8 cellular contexts compared by ENCODE assay signal in genomic region chr17:8248751-8249607, GRCh38. TPM values are rescaled to one million over a fixed set of nuclear protein-coding genes. Genes with fewer than 3 reads are reported as not detected.
A peak's percentile ranks its signal among the peaks of the same experiment; 100 is the strongest.
DNase-seq lines count a peak whose midpoint lies in the region; ATAC-seq and TF ChIP-seq lines count a peak whose summit lies in the region.

Gene PFAS, plus strand, starts transcription at chr17:8249289. Its CDS starts 4,649 bp downstream, at chr17:8253938.

- no peaks in the 10 kb centered on the region for H3K36me3 ChIP-seq in smooth muscle cell (ENCODE audit: low read depth)

- peak; percentile 36 for ATAC-seq in GM18520 (IDR thresholded peaks at IDR 0.05; ENCODE audit: unreplicated experiment)
- peak; percentile 40 for ATAC-seq in HG03159 (IDR thresholded peaks at IDR 0.05; ENCODE audit: unreplicated experiment)
- peak; percentile 47 for ATAC-seq in activated B cell treated with CpG ODN at 0.5 μM for 24 hours (ENCODE audit: low read depth)

- no peaks in the 10 kb centered on the region for H4K20me1 ChIP-seq in smooth muscle cell (ENCODE audit: low read depth)

- peaks cover 8% of the 10 kb centered on the region for H3K4me1 ChIP-seq in smooth muscle cell (ENCODE audit: low read depth)

- under 1% methylated on average over 58 of the region's 58 CpGs for WGBS in smooth muscle cell (ENCODE audit: low lambda C conversion rate)

- POLR2A ChIA-PET in activated B cell treated with CpG ODN at 0.5 μM for 24 hours (lab: Charles Lee) = interaction anchor here (0.6 to 7.4 kb wide), 38 partner anchors 11 to 919 kb away, joined by 3 to 413 read pairs (median 6); partner anchors contain the start of genes ALOXE3, AURKB, BORCS6 and CNTROB

- H3K4me1 Mint-ChIP-seq in activated B cell treated with CpG ODN at 0.5 μM for 24 hours (peaks cover 43% of the 10 kb centered on the region), immature natural killer cell (peaks cover 49 to 58% of the 10 kb centered on the region in 2 donors)

- peak within 1 kb of the TSS; percentile 99 for H3K27ac Mint-ChIP-seq in activated B cell treated with CpG ODN at 0.5 μM for 24 hours
- peak within 1 kb of the TSS; percentile 98 to 100 (median 99) for H3K27ac Mint-ChIP-seq in immature natural killer cell

- H3K9me3 Mint-ChIP-seq in activated B cell treated with CpG ODN at 0.5 μM for 24 hours (no peaks in the 10 kb centered on the region), immature natural killer cell (no peaks in the 10 kb centered on the region)

- H3K27me3 Mint-ChIP-seq in activated B cell treated with CpG ODN at 0.5 μM for 24 hours (no peaks in the 10 kb centered on the region), immature natural killer cell (ENCODE audit: low read depth in 3 of 3) (peaks cover 18 to 27% (median 27%) of the 10 kb centered on the region in 3 donors)

- H3K36me3 Mint-ChIP-seq in activated B cell treated with CpG ODN at 0.5 μM for 24 hours (ENCODE audit: low read depth) = peaks cover 40% of the 10 kb centered on the region
- peaks cover 0 to 8% (median 7%) of the 10 kb centered on the region in 3 donors for H3K36me3 Mint-ChIP-seq in immature natural killer cell

- H3K4me3 ChIP-seq in cardiac fibroblast (replicated peaks in 1 of 2; ENCODE audit: low read depth in 2 of 2, low read length in 2 of 2) = peak within 1 kb of the TSS; percentile 83 to 100
- peak within 1 kb of the TSS; percentile 64 for H3K4me3 ChIP-seq in smooth muscle cell

- no peaks in the 10 kb centered on the region for H3K27me3 ChIP-seq in smooth muscle cell (ENCODE audit: low read depth)

- H3K4me2 ChIP-seq in smooth muscle cell = peak within 1 kb of the TSS; percentile 98

- intact Hi-C loops in activated B cell treated with CpG ODN at 0.5 μM for 24 hours (cut with micrococcal nuclease) = loop anchor here (1.0 to 2.0 kb wide), 8 partner anchors 39 to 405 kb away; partner anchors contain the start of genes RANGRF, RPL26 and SLC25A35

- H3K4me3 Mint-ChIP-seq in activated B cell treated with CpG ODN at 0.5 μM for 24 hours (peak within 1 kb of the TSS; percentile 99), immature natural killer cell (peak within 1 kb of the TSS; percentile 97 to 100 (median 98))

- peaks cover 3% of the 10 kb centered on the region for H3F3A ChIP-seq in smooth muscle cell (ENCODE audit: low read depth)

- peak within 1 kb of the TSS; percentile 81 for H3K9ac ChIP-seq in smooth muscle cell (ENCODE audit: low read depth)

- H3K27ac ChIP-seq in smooth muscle cell (ENCODE audit: low read depth) = peak within 1 kb of the TSS; percentile 91

- peak within 1 kb of the TSS; percentile 46 for H2AFZ ChIP-seq in smooth muscle cell (ENCODE audit: low read depth)

- no peak for TF ChIP-seq CTCF in activated B cell treated with CpG ODN at 0.5 μM for 24 hours (IDR thresholded peaks at IDR 0.05)
- TF ChIP-seq CTCF in cardiac fibroblast (IDR thresholded peaks at IDR 0.05; ENCODE audit: low read depth, low read length) = no peak
- TF ChIP-seq CTCF in smooth muscle cell (IDR thresholded peaks at IDR 0.05; ENCODE audit: borderline replicate concordance, insufficient read depth, poor library complexity, severe bottlenecking) = no peak

- peak; percentile 61 for DNase-seq in 8988T
- DNase-seq in NCI-H2227 (lab: John Stamatoyannopoulos, UW; ENCODE audit: unreplicated experiment) = peak; percentile 96
- peak; percentile 99 for DNase-seq in activated B cell treated with CpG ODN at 0.5 μM for 24 hours
- DNase-seq in cardiac fibroblast (ENCODE audit: low read depth in 2 of 2) = peak; percentile 92 to 93
- DNase-seq in immature natural killer cell = peak; percentile 95
- DNase-seq in smooth muscle cell (lab: John Stamatoyannopoulos, UW; ENCODE audit: unreplicated experiment) = peak; percentile 85

- H3K9me3 ChIP-seq in smooth muscle cell (replicated peaks; ENCODE audit: low read depth) = no peaks in the 10 kb centered on the region

- CTCF ChIA-PET in activated B cell treated with CpG ODN at 0.5 μM for 24 hours (lab: Charles Lee) = interaction anchor here (0.6 to 3.0 kb wide), 8 partner anchors 26 to 135 kb away, joined by 3 to 9 read pairs (median 4); partner anchors contain the start of gene RANGRF

- peaks cover 31% of the 10 kb centered on the region for H3K79me2 ChIP-seq in smooth muscle cell (ENCODE audit: low read depth)

RNA-seq across cellular contexts. Expression of gene PFAS, which starts in this region (rescaled TPM):
- total RNA-seq in activated B cell treated with CpG ODN at 0.5 μM for 24 hours (121 and 126 TPM in 2 replicates), smooth muscle cell (9.9 and 22.1 TPM in 2 replicates)
- polyA plus RNA-seq in immature natural killer cell (10 to 100 TPM in 2 of 3 donors, 1 to 10 TPM in 1; 5.4 to 18.2 (median 14.4) TPM), smooth muscle cell (10.4 and 12.8 TPM in 2 replicates)

Comparison
In these comparisons a context has a peak if more than half of its experiments do, and no peak if none do; other contexts are left out.
1. Peak in every context shown above with its lines: DNase-seq, ATAC-seq, H3K4me3 ChIP-seq and H3K27ac ChIP-seq.